ENCODE assay signal across 8 cellular contexts in genomic region chr14:76267322-76268012, GRCh38.
DNase-seq lines count a peak whose midpoint lies in the region; ATAC-seq and TF ChIP-seq lines count a peak whose summit lies in the region.

No MANE protein-coding gene starts in this region.

- H2AFZ ChIP-seq in ACC112 (ENCODE audit: low read length, unreplicated experiment): peak overlapping the region; percentile 20

- ATAC-seq in right cardiac atrium (peak; percentile 89 to 92), GM21723 (IDR thresholded peaks at IDR 0.05; ENCODE audit: unreplicated experiment) (no peak)

- DNase-seq in GM13976 (ENCODE audit: low spot score) (peak; percentile 56), adrenal gland (peak; percentile 54 to 77 (median 66)), right cardiac atrium (peak; percentile 75 to 88 (median 87)), middle frontal gyrus (ENCODE audit: extremely low spot score, low spot score) (no peak)
- no peak for DNase-seq in stimulated activated naive CD4-positive, alpha-beta T cell treated with Interleukin-2 at 50 U/mL for 16 hours (lab: John Stamatoyannopoulos, UW)

- H3K4me3 ChIP-seq in ACC112 (ENCODE audit: low read depth, low read length): peak overlapping the region; percentile 72
- H3K4me3 ChIP-seq in adrenal gland: peak overlapping the region in 2 of 4 donors; percentile 46 to 55
- peak overlapping the region; percentile 60 for H3K4me3 ChIP-seq in right cardiac atrium (ENCODE audit: low read length)
- H3K4me3 ChIP-seq in rectal smooth muscle tissue (ENCODE audit: low read length): peak overlapping the region; percentile 14

- H3K9me3 ChIP-seq in adrenal gland (replicated peaks in 1 of 3) (no peaks in the 10 kb centered on the region), right cardiac atrium (ENCODE audit: control insufficient read depth, low read length) (no peaks in the 10 kb centered on the region)

- no peaks in the 10 kb centered on the region for H3K79me2 ChIP-seq in ACC112 (ENCODE audit: control insufficient read depth, insufficient read depth, low read length, unreplicated experiment)

- intact Hi-C loops in adrenal gland (cut with DNase I) (no loop called here), right cardiac atrium (cut with DNase I) (no loop called here)

- H3K27ac ChIP-seq in ACC112 (ENCODE audit: low read depth, low read length) (no peak overlapping the region), adrenal gland (no peak overlapping the region), right cardiac atrium (ENCODE audit: low read length) (no peak overlapping the region), rectal smooth muscle tissue (ENCODE audit: low read depth, low read length) (no peak overlapping the region)

- in situ Hi-C loops in GM13976 (cut with MboI; ENCODE audit: low sequenced_read_pairs, unreplicated experiment): no loop called here

- TF ChIP-seq POLR2A in adrenal gland (IDR thresholded peaks at IDR 0.05): no peak

- TF ChIP-seq CTCF in GM13976 (IDR thresholded peaks at IDR 0.05; ENCODE audit: borderline replicate concordance, control extremely low read depth, extremely low read depth, insufficient read depth, missing control alignments) (no peak), adrenal gland (IDR thresholded peaks at IDR 0.05) (peak in 3 of 6 experiments; percentile 25 to 34 (median 28))

- H3K27me3 ChIP-seq in ACC112 (ENCODE audit: insufficient read depth, low read length): peaks cover 81% of the 10 kb centered on the region
- no peaks in the 10 kb centered on the region for H3K27me3 ChIP-seq in adrenal gland
- H3K27me3 ChIP-seq in right cardiac atrium (ENCODE audit: control insufficient read depth, insufficient read depth): no peaks in the 10 kb centered on the region
- H3K27me3 ChIP-seq in rectal smooth muscle tissue (ENCODE audit: control insufficient read depth, insufficient read depth, low read length): no peaks in the 10 kb centered on the region

- H3K4me1 ChIP-seq in ACC112 (ENCODE audit: control insufficient read depth, insufficient read depth, low read length, unreplicated experiment) (no peaks in the 10 kb centered on the region), adrenal gland (replicated peaks in 1 of 2) (no peaks in the 10 kb centered on the region), right cardiac atrium (ENCODE audit: control insufficient read depth, insufficient read depth, low read length) (no peaks in the 10 kb centered on the region), rectal smooth muscle tissue (ENCODE audit: control insufficient read depth, insufficient read depth, low read length) (no peaks in the 10 kb centered on the region)

- no peak overlapping the region for H3K9ac ChIP-seq in rectal smooth muscle tissue (ENCODE audit: low read length)

- 26 to 44% (median 30%) methylated on average over 23 to 24 of the region's 24 CpGs for WGBS in adrenal gland, 4 donors
- WGBS in right cardiac atrium: 26% methylated on average over 24 of the region's 24 CpGs

- H3K36me3 ChIP-seq in ACC112 (ENCODE audit: insufficient read depth, low read length): no peaks in the 10 kb centered on the region
- no peaks in the 10 kb centered on the region for H3K36me3 ChIP-seq in adrenal gland (replicated peaks in 1 of 2)
- no peaks in the 10 kb centered on the region for H3K36me3 ChIP-seq in rectal smooth muscle tissue (ENCODE audit: control insufficient read depth, insufficient read depth, low read length)

Comparison
In these comparisons a context has a peak if more than half of its experiments do, and no peak if none do; other contexts are left out.
1. DNase-seq: peak in GM13976 (single experiment), adrenal gland (7 of 7) and right cardiac atrium (3 of 3); none in middle frontal gyrus (single experiment) and stimulated activated naive CD4-positive, alpha-beta T cell treated with Interleukin-2 at 50 U/mL for 16 hours (single experiment).